In the genomic region with DNA sequence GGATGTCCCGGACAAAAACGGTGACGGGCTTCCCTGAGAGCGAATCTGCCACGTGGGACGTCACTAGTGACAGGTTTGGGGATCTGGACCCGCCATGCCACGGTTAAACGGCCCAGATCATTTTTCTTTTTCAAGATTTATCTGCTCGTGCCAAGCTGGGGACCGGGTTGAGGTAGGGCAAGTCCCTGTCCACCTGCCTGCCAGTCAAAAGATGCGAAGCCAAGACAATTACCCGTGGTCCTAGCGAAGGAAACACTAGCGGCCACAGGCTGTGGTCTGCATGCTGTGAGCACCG, we compare ENCODE assay signal across 7 cellular contexts. TPM values are rescaled to one million over a fixed set of nuclear protein-coding genes. Genes with fewer than 3 reads are reported as not detected.
DNase-seq lines count a peak whose midpoint lies in the region; ATAC-seq and TF ChIP-seq lines count a peak whose summit lies in the region.

No MANE protein-coding gene starts in this region.

- H3K4me3 ChIP-seq in H7 (ENCODE audit: insufficient read depth, low read depth, low read length), result peak overlapping the region; percentile 57
- H3K4me3 ChIP-seq in iPS-15b (ENCODE audit: low read depth, low read length), result peak overlapping the region; percentile 54

- no peaks in the 10 kb centered on the region for H3K9me3 ChIP-seq in iPS-15b (ENCODE audit: control insufficient read depth, insufficient read depth, low read length)

- POLR2A ChIA-PET in activated CD8-positive, alpha-beta T cell treated with anti-CD3 and anti-CD28 coated beads for 36 hours (lab: Charles Lee), result interaction anchor here (0.7 to 2.1 kb wide), 6 partner anchors 20 to 62 kb away, joined by 3 to 5 read pairs (median 4); no protein-coding TSS in a partner anchor

- H3K36me3 Mint-ChIP-seq in activated CD8-positive, alpha-beta T cell treated with anti-CD3 and anti-CD28 coated beads for 36 hours (ENCODE audit: low read depth), result peaks cover 23% of the 10 kb centered on the region

- TF ChIP-seq CTCF in activated CD8-positive, alpha-beta T cell treated with anti-CD3 and anti-CD28 coated beads for 36 hours (IDR thresholded peaks at IDR 0.05), result no peak

- no peaks in the 10 kb centered on the region for H3K4me1 ChIP-seq in iPS-15b (ENCODE audit: control insufficient read depth, insufficient read depth, low read length)

- peak overlapping the region; percentile 86 for H3K27ac Mint-ChIP-seq in activated CD8-positive, alpha-beta T cell treated with anti-CD3 and anti-CD28 coated beads for 36 hours
- peak overlapping the region; percentile 93 to 97 for H3K27ac Mint-ChIP-seq in stimulated activated naive CD8-positive, alpha-beta T cell treated with anti-CD3 and anti-CD28 coated beads, Interleukin-15, amount 100 ng/mL, for 72 hours

- intact Hi-C loops in activated CD8-positive, alpha-beta T cell treated with anti-CD3 and anti-CD28 coated beads for 36 hours (cut with micrococcal nuclease), result loop anchor here (5.0 kb wide), 1 partner anchor 52 kb away; no protein-coding TSS in a partner anchor

- no peaks in the 10 kb centered on the region for H3K9me3 Mint-ChIP-seq in activated CD8-positive, alpha-beta T cell treated with anti-CD3 and anti-CD28 coated beads for 36 hours
- no peaks in the 10 kb centered on the region for H3K9me3 Mint-ChIP-seq in stimulated activated naive CD8-positive, alpha-beta T cell treated with anti-CD3 and anti-CD28 coated beads, Interleukin-15, amount 100 ng/mL, for 72 hours

- H3K27me3 ChIP-seq in H7 (ENCODE audit: control insufficient read depth, insufficient read depth, low read length), result peaks cover 68% of the 10 kb centered on the region
- peaks cover 77% of the 10 kb centered on the region for H3K27me3 ChIP-seq in iPS-15b (ENCODE audit: control insufficient read depth, insufficient read depth, low read length)

- no peak for DNase-seq in H7
- peak; percentile 68 for DNase-seq in activated CD8-positive, alpha-beta T cell treated with anti-CD3 and anti-CD28 coated beads for 36 hours
- no peak for DNase-seq in stimulated activated naive CD8-positive, alpha-beta T cell treated with anti-CD3 and anti-CD28 coated beads, Interleukin-15, amount 100 ng/mL, for 72 hours
- DNase-seq in G401 (ENCODE audit: low spot score), result no peak
- no peak for DNase-seq in NCI-H510A (lab: John Stamatoyannopoulos, UW)

- no peak for ATAC-seq in activated CD8-positive, alpha-beta T cell treated with anti-CD3 and anti-CD28 coated beads for 36 hours
- ATAC-seq in stimulated activated naive CD8-positive, alpha-beta T cell treated with anti-CD3 and anti-CD28 coated beads, Interleukin-15, amount 100 ng/mL, for 72 hours, result peak; percentile 47
- no peak for ATAC-seq in HG02642 (IDR thresholded peaks at IDR 0.05; ENCODE audit: poor library complexity, unreplicated experiment)

- H3K4me1 Mint-ChIP-seq in activated CD8-positive, alpha-beta T cell treated with anti-CD3 and anti-CD28 coated beads for 36 hours (ENCODE audit: low read depth), result peaks cover 67% of the 10 kb centered on the region
- H3K4me1 Mint-ChIP-seq in stimulated activated naive CD8-positive, alpha-beta T cell treated with anti-CD3 and anti-CD28 coated beads, Interleukin-15, amount 100 ng/mL, for 72 hours, result peaks cover 77% of the 10 kb centered on the region

- in situ Hi-C loops in G401 (cut with HindIII; ENCODE audit: low sequenced_read_pairs), result no loop called here

- H3K36me3 ChIP-seq in H7 (replicated peaks; ENCODE audit: control insufficient read depth, insufficient read depth, low read length), result no peaks in the 10 kb centered on the region
- H3K36me3 ChIP-seq in iPS-15b (ENCODE audit: control insufficient read depth, insufficient read depth, low read length), result no peaks in the 10 kb centered on the region

- H3K9ac ChIP-seq in iPS-15b (ENCODE audit: low read depth, low read length), result no peak overlapping the region

- H3K4me3 Mint-ChIP-seq in activated CD8-positive, alpha-beta T cell treated with anti-CD3 and anti-CD28 coated beads for 36 hours, result peak overlapping the region; percentile 79
- H3K4me3 Mint-ChIP-seq in stimulated activated naive CD8-positive, alpha-beta T cell treated with anti-CD3 and anti-CD28 coated beads, Interleukin-15, amount 100 ng/mL, for 72 hours, result peak overlapping the region; percentile 92 to 98

- CTCF ChIA-PET in activated CD8-positive, alpha-beta T cell treated with anti-CD3 and anti-CD28 coated beads for 36 hours (lab: Charles Lee), result interaction anchor here (0.8 to 2.3 kb wide), 15 partner anchors 10 to 245 kb away, joined by 3 to 23 read pairs (median 5); no protein-coding TSS in a partner anchor

- H3K27me3 Mint-ChIP-seq in activated CD8-positive, alpha-beta T cell treated with anti-CD3 and anti-CD28 coated beads for 36 hours, result peaks cover 1% of the 10 kb centered on the region
- peaks cover 10% of the 10 kb centered on the region for H3K27me3 Mint-ChIP-seq in stimulated activated naive CD8-positive, alpha-beta T cell treated with anti-CD3 and anti-CD28 coated beads, Interleukin-15, amount 100 ng/mL, for 72 hours

RNA-seq across cellular contexts. Expression of gene BATF3, which starts 0.9 kb away (rescaled TPM):
- 2.5 and 5.8 TPM in 2 replicates for total RNA-seq in H7 (2014; rRNA removed; shearing (Covaris generic))
- 10 to 100 TPM; 52.6 to 61.3 TPM for total RNA-seq in activated CD8-positive, alpha-beta T cell treated with anti-CD3 and anti-CD28 coated beads for 36 hours
- total RNA-seq in G401 (2014; rRNA removed; shearing (Covaris generic)), result 7.7 and 10.2 TPM in 2 replicates
